1 cellular context compared by ENCODE assay signal in the genomic region with DNA sequence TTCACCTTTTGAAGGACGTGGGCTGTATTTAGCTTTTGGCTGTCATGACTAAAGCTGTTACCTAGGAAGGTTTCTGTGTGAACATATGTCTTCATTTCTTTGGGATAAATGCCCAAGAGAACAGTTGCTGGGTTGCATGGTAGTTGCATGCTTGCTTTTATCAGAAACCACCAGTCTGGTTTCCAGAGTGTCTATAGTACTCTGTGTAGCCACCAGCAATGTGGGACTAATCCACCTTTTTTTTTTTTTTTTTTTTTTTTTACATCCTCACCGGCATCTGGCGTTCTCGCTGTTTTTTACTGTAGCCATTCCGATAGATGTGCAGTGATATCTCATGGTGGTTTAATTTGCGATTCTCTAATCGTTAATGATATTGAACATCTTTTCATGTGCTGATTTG.
TF ChIP-seq lines count a peak whose summit lies in the region.

No MANE protein-coding gene starts in this region.

TF ChIP-seq in SK-N-SH treated with all-trans-retinoic acid at 6 μM for 48 hours, 23 proteins besides CTCF, POLR2A, EP300 and RAD21 (continued from another document):
- TF ChIP-seq, protein P1, sequence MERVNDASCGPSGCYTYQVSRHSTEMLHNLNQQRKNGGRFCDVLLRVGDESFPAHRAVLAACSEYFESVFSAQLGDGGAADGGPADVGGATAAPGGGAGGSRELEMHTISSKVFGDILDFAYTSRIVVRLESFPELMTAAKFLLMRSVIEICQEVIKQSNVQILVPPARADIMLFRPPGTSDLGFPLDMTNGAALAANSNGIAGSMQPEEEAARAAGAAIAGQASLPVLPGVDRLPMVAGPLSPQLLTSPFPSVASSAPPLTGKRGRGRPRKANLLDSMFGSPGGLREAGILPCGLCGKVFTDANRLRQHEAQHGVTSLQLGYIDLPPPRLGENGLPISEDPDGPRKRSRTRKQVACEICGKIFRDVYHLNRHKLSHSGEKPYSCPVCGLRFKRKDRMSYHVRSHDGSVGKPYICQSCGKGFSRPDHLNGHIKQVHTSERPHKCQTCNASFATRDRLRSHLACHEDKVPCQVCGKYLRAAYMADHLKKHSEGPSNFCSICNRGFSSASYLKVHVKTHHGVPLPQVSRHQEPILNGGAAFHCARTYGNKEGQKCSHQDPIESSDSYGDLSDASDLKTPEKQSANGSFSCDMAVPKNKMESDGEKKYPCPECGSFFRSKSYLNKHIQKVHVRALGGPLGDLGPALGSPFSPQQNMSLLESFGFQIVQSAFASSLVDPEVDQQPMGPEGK (CRISPR knock-in tag; IDR thresholded peaks at IDR 0.05; ENCODE audit: borderline replicate concordance): no peak
- no peak for TF ChIP-seq CSDC2 (CRISPR knock-in tag; IDR thresholded peaks at IDR 0.05)
- no peak for TF ChIP-seq TCF4 (CRISPR knock-in tag; IDR thresholded peaks at IDR 0.05; ENCODE audit: borderline replicate concordance)
- no peak for TF ChIP-seq OSR1 (CRISPR knock-in tag; IDR thresholded peaks at IDR 0.05)
- TF ChIP-seq, protein P2, sequence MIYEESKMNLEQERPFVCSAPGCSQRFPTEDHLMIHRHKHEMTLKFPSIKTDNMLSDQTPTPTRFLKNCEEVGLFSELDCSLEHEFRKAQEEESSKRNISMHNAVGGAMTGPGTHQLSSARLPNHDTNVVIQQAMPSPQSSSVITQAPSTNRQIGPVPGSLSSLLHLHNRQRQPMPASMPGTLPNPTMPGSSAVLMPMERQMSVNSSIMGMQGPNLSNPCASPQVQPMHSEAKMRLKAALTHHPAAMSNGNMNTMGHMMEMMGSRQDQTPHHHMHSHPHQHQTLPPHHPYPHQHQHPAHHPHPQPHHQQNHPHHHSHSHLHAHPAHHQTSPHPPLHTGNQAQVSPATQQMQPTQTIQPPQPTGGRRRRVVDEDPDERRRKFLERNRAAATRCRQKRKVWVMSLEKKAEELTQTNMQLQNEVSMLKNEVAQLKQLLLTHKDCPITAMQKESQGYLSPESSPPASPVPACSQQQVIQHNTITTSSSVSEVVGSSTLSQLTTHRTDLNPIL (CRISPR knock-in tag; IDR thresholded peaks at IDR 0.05; ENCODE audit: low read depth): no peak
- TF ChIP-seq, protein P3, sequence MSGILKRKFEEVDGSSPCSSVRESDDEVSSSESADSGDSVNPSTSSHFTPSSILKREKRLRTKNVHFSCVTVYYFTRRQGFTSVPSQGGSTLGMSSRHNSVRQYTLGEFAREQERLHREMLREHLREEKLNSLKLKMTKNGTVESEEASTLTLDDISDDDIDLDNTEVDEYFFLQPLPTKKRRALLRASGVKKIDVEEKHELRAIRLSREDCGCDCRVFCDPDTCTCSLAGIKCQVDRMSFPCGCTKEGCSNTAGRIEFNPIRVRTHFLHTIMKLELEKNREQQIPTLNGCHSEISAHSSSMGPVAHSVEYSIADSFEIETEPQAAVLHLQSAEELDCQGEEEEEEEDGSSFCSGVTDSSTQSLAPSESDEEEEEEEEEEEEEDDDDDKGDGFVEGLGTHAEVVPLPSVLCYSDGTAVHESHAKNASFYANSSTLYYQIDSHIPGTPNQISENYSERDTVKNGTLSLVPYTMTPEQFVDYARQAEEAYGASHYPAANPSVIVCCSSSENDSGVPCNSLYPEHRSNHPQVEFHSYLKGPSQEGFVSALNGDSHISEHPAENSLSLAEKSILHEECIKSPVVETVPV (CRISPR knock-in tag; IDR thresholded peaks at IDR 0.05): no peak
- no peak for TF ChIP-seq GLIS3 (CRISPR knock-in tag; IDR thresholded peaks at IDR 0.05)
TF ChIP-seq in SK-N-SH treated with all-trans-retinoic acid at 6 μM for 48 hours: peak in this region for 0.
